ENCODE assay signal across 9 cellular contexts in genomic region chr19:39557791-39558622, GRCh38. TPM values are rescaled to one million over a fixed set of nuclear protein-coding genes. Genes with fewer than 3 reads are reported as not detected.
DNase-seq lines count a peak whose midpoint lies in the region; ATAC-seq and TF ChIP-seq lines count a peak whose summit lies in the region.
"Had no signal": no experiment of that assay in that cellular context is flagged by ENCODE, and none has a peak within 500 bp of the region (broad histone marks: within the 10 kb centered on the region; RNA-seq: fewer than 3 reads in every experiment).

No MANE protein-coding gene starts in this region.

- peak overlapping the region in 3 of 4 donors; percentile 22 to 31 (median 27) for H3K27ac ChIP-seq in upper lobe of left lung
- no peak overlapping the region for H3K27ac ChIP-seq in left ventricle myocardium inferior (replicated peaks)
- no peak overlapping the region for H3K27ac ChIP-seq in suprapubic skin

- TF ChIP-seq EP300 in upper lobe of left lung (IDR thresholded peaks at IDR 0.05) (no peak), suprapubic skin (IDR thresholded peaks at IDR 0.05) (no peak)

- ATAC-seq in upper lobe of left lung (ENCODE audit: low FRiP score in 2 of 2) (peak; percentile 54 to 63), GM21528 (IDR thresholded peaks at IDR 0.05; ENCODE audit: low FRiP score, unreplicated experiment) (no peak)

- intact Hi-C loops in left ventricle myocardium inferior (cut with micrococcal nuclease), result no loop called here

- no peaks in the 10 kb centered on the region for H3K9me3 ChIP-seq in upper lobe of left lung
- H3K9me3 ChIP-seq in left ventricle myocardium inferior (replicated peaks), result no peaks in the 10 kb centered on the region
- H3K9me3 ChIP-seq in suprapubic skin, result no peaks in the 10 kb centered on the region

- WGBS in upper lobe of left lung, 2 donors, result 58 to 69% methylated on average over 5 of the region's 5 CpGs
- 58% methylated on average over 5 of the region's 5 CpGs for WGBS in suprapubic skin

- H3K27me3 ChIP-seq in upper lobe of left lung (no peaks in the 10 kb centered on the region), left ventricle myocardium inferior (ENCODE audit: low read depth) (peaks cover 13% of the 10 kb centered on the region), suprapubic skin (no peaks in the 10 kb centered on the region)

- peak; percentile 28 for DNase-seq in stimulated activated CD4-positive, alpha-beta T cell treated with anti-CD3 and anti-CD28 coated beads, Interleukin-15, amount 100 ng/mL, for 24 hours
- no peak for DNase-seq in stimulated activated CD4-positive, alpha-beta T cell treated with anti-CD3 and anti-CD28 coated beads, Interleukin-2, amount 100 ng/mL, for 48 hours
- DNase-seq in NCI-H510A (lab: John Stamatoyannopoulos, UW) (peak; percentile 2), upper lobe of left lung (no peak), left ventricle myocardium inferior (no peak), suprapubic skin (ENCODE audit: low spot score in 2 of 2) (no peak)
- peak; percentile 39 for DNase-seq in central memory CD4-positive, alpha-beta T cell

- H3K4me3 ChIP-seq in upper lobe of left lung (peak overlapping the region in 1 of 4 donors; percentile 4), left ventricle myocardium inferior (no peak overlapping the region), suprapubic skin (no peak overlapping the region)

- H3K36me3 ChIP-seq in upper lobe of left lung, result no peaks in the 10 kb centered on the region
- H3K36me3 ChIP-seq in left ventricle myocardium inferior, result no peaks in the 10 kb centered on the region
- no peaks in the 10 kb centered on the region for H3K36me3 ChIP-seq in suprapubic skin

- no peak for TF ChIP-seq CTCF in upper lobe of left lung (IDR thresholded peaks at IDR 0.05)
- TF ChIP-seq CTCF in left ventricle myocardium inferior (IDR thresholded peaks at IDR 0.05; ENCODE audit: borderline replicate concordance), result no peak
- no peak for TF ChIP-seq CTCF in suprapubic skin (IDR thresholded peaks at IDR 0.05)

- TF ChIP-seq POLR2A in upper lobe of left lung (IDR thresholded peaks at IDR 0.05) (no peak), suprapubic skin (IDR thresholded peaks at IDR 0.05) (no peak)

- H3K4me1 ChIP-seq in upper lobe of left lung (peaks cover 0 to 11% (median 9%) of the 10 kb centered on the region in 4 donors), left ventricle myocardium inferior (peaks cover 8% of the 10 kb centered on the region), suprapubic skin (no peaks in the 10 kb centered on the region)

RNA-seq across cellular contexts. Expression of gene EID2, which starts 18.0 kb away (rescaled TPM):
- total RNA-seq in upper lobe of left lung (10 to 100 TPM in 5 of 6 donors, 1 to 10 TPM in 1; 9.4 to 24.2 (median 16.2) TPM), left ventricle myocardium inferior (9.8 TPM), suprapubic skin (10 to 100 TPM in 2 of 4 donors, 1 to 10 TPM in 2; 7.5 to 14.5 (median 12.1) TPM)

RNA-seq across cellular contexts. Expression of gene EID2B, which starts 25.4 kb away (rescaled TPM):
- total RNA-seq in upper lobe of left lung (1 to 10 TPM; 1.2 to 6.3 (median 2.4) TPM), left ventricle myocardium inferior (2.1 TPM), suprapubic skin (1 to 10 TPM in 2 of 4 donors, under 1 TPM in 2; 0.80 to 2.4 (median 1.2) TPM)

RNA-seq across cellular contexts. Expression of gene SELENOV, which starts 43.1 kb away (rescaled TPM):
- not detected for total RNA-seq in upper lobe of left lung
- not detected for total RNA-seq in left ventricle myocardium inferior
- total RNA-seq in suprapubic skin, result not detected
- total RNA-seq: glomerular endothelial cell had no signal

RNA-seq across cellular contexts. Expression of gene LGALS13, which starts 44.3 kb away (rescaled TPM):
- total RNA-seq in upper lobe of left lung, result not detected
- total RNA-seq in left ventricle myocardium inferior, result not detected
- not detected for total RNA-seq in suprapubic skin
- total RNA-seq: glomerular endothelial cell had no signal

RNA-seq across cellular contexts. Expression of gene DLL3, which starts 59.3 kb away (rescaled TPM):
- total RNA-seq in upper lobe of left lung (not detected), left ventricle myocardium inferior (not detected), suprapubic skin (not detected)

Comparison
In these comparisons a context has a peak if more than half of its experiments do, and no peak if none do; other contexts are left out.
1. DNase-seq: peak in stimulated activated CD4-positive, alpha-beta T cell treated with anti-CD3 and anti-CD28 coated beads, Interleukin-15, amount 100 ng/mL, for 24 hours (single experiment), NCI-H510A (single experiment) and central memory CD4-positive, alpha-beta T cell (single experiment); none in stimulated activated CD4-positive, alpha-beta T cell treated with anti-CD3 and anti-CD28 coated beads, Interleukin-2, amount 100 ng/mL, for 48 hours (0 of 2), upper lobe of left lung (0 of 2), left ventricle myocardium inferior (single experiment) and suprapubic skin (0 of 2).
2. H3K27ac ChIP-seq: peak in upper lobe of left lung (3 of 4); none in left ventricle myocardium inferior (single experiment) and suprapubic skin (single experiment).